Comparison of ENCODE assay signal across 8 cellular contexts in genomic region chr7:39952378-39952777, GRCh38. TPM values are rescaled to one million over a fixed set of nuclear protein-coding genes. Genes with fewer than 3 reads are reported as not detected.
DNase-seq lines count a peak whose midpoint lies in the region; ATAC-seq and TF ChIP-seq lines count a peak whose summit lies in the region.

No MANE protein-coding gene starts in this region.

- H4K20me1 ChIP-seq in BLaER1 treated with 17β-estradiol and CSF1 and Interleukin-3, amounts not matched to agents 10 nM and 100 nM: peaks cover 60 to 73% (median 71%) of the 10 kb centered on the region in 11 experiments

- 0 out of 22 replicates have a peak, but pooled peaks cover 0 to 3% (median 0%) of the 10 kb centered on the region in 11 experiments for H3K9me3 ChIP-seq in BLaER1 treated with 17β-estradiol and CSF1 and Interleukin-3, amounts not matched to agents 10 nM and 100 nM (replicated peaks in 1 of 11)
- no peaks in the 10 kb centered on the region for H3K9me3 ChIP-seq in mucosa of rectum (ENCODE audit: control insufficient read depth in 2 of 2, low read length in 2 of 2)

- H3K27me3 ChIP-seq in BLaER1 treated with 17β-estradiol and CSF1 and Interleukin-3, amounts not matched to agents 10 nM and 100 nM: no peaks in the 10 kb centered on the region
- H3K27me3 ChIP-seq in brain microvascular endothelial cell (replicated peaks) (no peaks in the 10 kb centered on the region), mucosa of rectum (ENCODE audit: control insufficient read depth in 2 of 2, insufficient read depth in 2 of 2, low read length in 2 of 2) (no peaks in the 10 kb centered on the region)

- H3K4me3 ChIP-seq in BLaER1 treated with 17β-estradiol and CSF1 and Interleukin-3, amounts not matched to agents 10 nM and 100 nM: peak overlapping the region; percentile 92 to 100 (median 96)
- peak overlapping the region; percentile 86 for H3K4me3 ChIP-seq in LNCaP clone FGC (ENCODE audit: low read depth, low read length)
- H3K4me3 ChIP-seq in brain microvascular endothelial cell (ENCODE audit: low read depth, low read length): peak overlapping the region; percentile 83
- peak overlapping the region; percentile 93 to 98 for H3K4me3 ChIP-seq in mucosa of rectum (ENCODE audit: low read length in 2 of 2)
- no peak overlapping the region for H3K4me3 ChIP-seq in lower leg skin (ENCODE audit: low read depth, poor library complexity, severe bottlenecking)

- peak overlapping the region; percentile 66 to 97 (median 85) for H3K4me2 ChIP-seq in BLaER1 treated with 17β-estradiol and CSF1 and Interleukin-3, amounts not matched to agents 10 nM and 100 nM

- intact Hi-C loops in lower leg skin (cut with DNase I; ENCODE audit: low total_unique reads): no loop called here

- peak overlapping the region; percentile 97 to 100 (median 99) for H3K9ac ChIP-seq in BLaER1 treated with 17β-estradiol and CSF1 and Interleukin-3, amounts not matched to agents 10 nM and 100 nM
- H3K9ac ChIP-seq in mucosa of rectum (ENCODE audit: low read depth in 1 of 2, low read length in 2 of 2): peak overlapping the region; percentile 83 to 95

- no peak for TF ChIP-seq POLR2A in lower leg skin (IDR thresholded peaks at IDR 0.05)

- TF ChIP-seq CTCF in LNCaP clone FGC (IDR thresholded peaks at IDR 0.05; ENCODE audit: control insufficient read depth, extremely low read depth, insufficient read depth): no peak
- no peak for TF ChIP-seq CTCF in brain microvascular endothelial cell (IDR thresholded peaks at IDR 0.05; ENCODE audit: low read depth, low read length, missing control alignments)
- no peak for TF ChIP-seq CTCF in lower leg skin (IDR thresholded peaks at IDR 0.05)

- 6% methylated on average over 2 of the region's 2 CpGs for WGBS in lower leg skin, 2 donors

- in situ Hi-C loops in brain microvascular endothelial cell (cut with HindIII; ENCODE audit: low pct_ligation_motif_present, low sequenced_read_pairs): no loop called here

- DNase-seq in LNCaP clone FGC (ENCODE audit: low read depth) (no peak), brain microvascular endothelial cell (no peak), COLO668 (lab: John Stamatoyannopoulos, UW; ENCODE audit: unreplicated experiment) (no peak), lower leg skin (ENCODE audit: low spot score in 2 of 2) (no peak)

- peaks cover 26 to 53% (median 42%) of the 10 kb centered on the region in 10 experiments for H3K4me1 ChIP-seq in BLaER1 treated with 17β-estradiol and CSF1 and Interleukin-3, amounts not matched to agents 10 nM and 100 nM
- peaks cover 26 to 29% of the 10 kb centered on the region in 2 donors for H3K4me1 ChIP-seq in mucosa of rectum (ENCODE audit: control insufficient read depth in 2 of 2, insufficient read depth in 2 of 2, low read length in 2 of 2)

- ATAC-seq in GM19328 (IDR thresholded peaks at IDR 0.05; ENCODE audit: unreplicated experiment) (no peak), HG02678 (IDR thresholded peaks at IDR 0.05; ENCODE audit: unreplicated experiment) (no peak)

- peaks cover 0 to 27% (median 10%) of the 10 kb centered on the region in 11 experiments; a peak in 16 of 22 replicates for H3K36me3 ChIP-seq in BLaER1 treated with 17β-estradiol and CSF1 and Interleukin-3, amounts not matched to agents 10 nM and 100 nM
- no peaks in the 10 kb centered on the region for H3K36me3 ChIP-seq in brain microvascular endothelial cell (replicated peaks)
- H3K36me3 ChIP-seq in mucosa of rectum (ENCODE audit: control insufficient read depth in 2 of 2, insufficient read depth in 2 of 2, low read length in 2 of 2): peaks cover 0 to 4% of the 10 kb centered on the region in 2 donors

- peak overlapping the region; percentile 95 to 100 (median 99) for H3K27ac ChIP-seq in BLaER1 treated with 17β-estradiol and CSF1 and Interleukin-3, amounts not matched to agents 10 nM and 100 nM
- H3K27ac ChIP-seq in brain microvascular endothelial cell (peak overlapping the region; percentile 87), mucosa of rectum (ENCODE audit: low read depth in 2 of 2, low read length in 2 of 2) (peak overlapping the region; percentile 100)

RNA-seq across cellular contexts. Expression of gene CDK13, which starts 2.3 kb away (rescaled TPM):
- total RNA-seq in lower leg skin: 10 to 100 TPM; 51.6 to 92.8 (median 60.3) TPM
